In genomic region chrX:47232803-47233332, GRCh38 we compare ENCODE assay signal across 8 cellular contexts.
DNase-seq lines count a peak whose midpoint lies in the region; ATAC-seq and TF ChIP-seq lines count a peak whose summit lies in the region.

Gene USP11 (plus strand): TSS chrX:47233009. CDS start chrX:47233044, 35 bp downstream.

- TF ChIP-seq CTCF in VCaP (conservative IDR thresholded peaks at IDR 0.05) = no peak

- peak within 1 kb of the TSS; percentile 86 for H3K27ac ChIP-seq in VCaP
- peak within 1 kb of the TSS; percentile 99 for H3K27ac ChIP-seq in cingulate gyrus (ENCODE audit: low read depth, low read length)

- DNase-seq in EH (ENCODE audit: low read depth) (peak; percentile 66), NCI-H1105 (lab: John Stamatoyannopoulos, UW) (peak; percentile 58), kidney tubule cell (ENCODE audit: low spot score) (peak; percentile 47)
- peak; percentile 28 for DNase-seq in stimulated activated CD4-positive, alpha-beta T cell treated with anti-CD3 and anti-CD28 coated beads, Interleukin-4, amount 100 ng/mL, for 24 hours

- peak; percentile 24 for ATAC-seq in GM21723 (IDR thresholded peaks at IDR 0.05; ENCODE audit: unreplicated experiment)
- no peak for ATAC-seq in HG03469 (IDR thresholded peaks at IDR 0.05; ENCODE audit: unreplicated experiment)
